In genomic region chr2:84705858-84706257, GRCh38 we compare ENCODE assay signal across 18 cellular contexts.
"Had no signal": no experiment of that assay in that cellular context is flagged by ENCODE, and none has a peak within 500 bp of the region (broad histone marks: within the 10 kb centered on the region; RNA-seq: fewer than 3 reads in every experiment).

No MANE protein-coding gene starts in this region.

- H3K4me3 Mint-ChIP-seq: immature natural killer cell, memory B cell, mesothelial cell of epicardium, nephron, type B pancreatic cell had no signal

- H3K36me3 Mint-ChIP-seq: memory B cell, mesothelial cell of epicardium, type B pancreatic cell had no signal

- H3K4me1 Mint-ChIP-seq: immature natural killer cell, memory B cell, mesothelial cell of epicardium had no signal

- H3K27me3 Mint-ChIP-seq: memory B cell, progenitor cell of endocrine pancreas, type B pancreatic cell had no signal

- DNase-seq: esophagus squamous epithelium; foreskin fibroblast; glutamatergic neuron; immature natural killer cell; left ventricle myocardium inferior; lower lobe of right lung; occipital lobe; pancreas; right cardiac atrium; small intestine; stimulated activated CD4-positive, alpha-beta T cell treated with anti-CD3 and anti-CD28 coated beads, Interleukin-12 subunit alpha, Interleukin-12 subunit beta, amount 100 ng/mL, for 4 hours; thyroid gland had no signal

- H3K27ac Mint-ChIP-seq: immature natural killer cell, memory B cell, mesothelial cell of epicardium, nephron, progenitor cell of endocrine pancreas, type B pancreatic cell had no signal

- H3K9me3 Mint-ChIP-seq: type B pancreatic cell had no signal

- ATAC-seq: gastroesophageal sphincter, lower lobe of right lung, pancreas, right cardiac atrium had no signal
